13 cellular contexts compared by ENCODE assay signal in the genomic region with DNA sequence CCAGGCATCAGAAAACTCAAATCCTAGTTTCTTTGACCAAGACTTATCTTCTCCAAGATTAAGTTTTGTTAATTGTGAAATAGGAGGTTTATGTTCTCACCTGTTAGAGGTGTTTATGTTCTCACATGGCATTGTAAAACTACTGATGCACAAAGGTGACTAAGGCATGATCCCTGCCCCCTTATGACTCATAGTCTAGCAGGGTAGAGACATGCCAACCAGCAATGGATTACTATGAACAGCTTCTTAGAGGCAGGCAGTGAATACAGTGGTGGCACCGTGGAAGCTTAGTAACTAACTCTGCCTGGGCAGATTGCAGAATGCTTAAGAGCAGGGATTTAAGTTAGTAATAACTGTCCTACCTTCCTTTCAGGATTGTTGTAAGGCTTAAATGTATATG.
"Had no signal": no experiment of that assay in that cellular context is flagged by ENCODE, and none has a peak within 500 bp of the region (broad histone marks: within the 10 kb centered on the region; RNA-seq: fewer than 3 reads in every experiment).

No MANE protein-coding gene starts in this region.

- H3K27me3 ChIP-seq: adrenal gland, ovary, upper lobe of right lung had no signal

- H3K4me3 ChIP-seq: adrenal gland, lung, ovary, upper lobe of right lung had no signal

- H3K36me3 ChIP-seq: adrenal gland, ovary, upper lobe of right lung had no signal

- H3K9me3 ChIP-seq: adrenal gland, ovary, upper lobe of right lung had no signal

- DNase-seq: activated CD4-positive, alpha-beta T cell treated with anti-CD3 and anti-CD28 coated beads, Interleukin-2, amount 50 U/mL, for 48 hours; activated naive CD4-positive, alpha-beta T cell treated with anti-CD3 and anti-CD28 coated beads, Interleukin-2, amount 10 ng/mL, durations not matched to agents 7 days and 5 days; adrenal gland; foreskin melanocyte; naive B cell; ovary; stimulated activated CD4-positive, alpha-beta T cell treated with anti-CD3 and anti-CD28 coated beads, Interleukin-1b, Interleukin-23, amount 100 ng/mL, for 48 hours; stimulated activated naive CD8-positive, alpha-beta T cell treated with anti-CD3 and anti-CD28 coated beads, Interleukin-15, amount 100 ng/mL, for 72 hours; T-cell; T-helper 9 cell; upper lobe of right lung had no signal

- H3K4me1 ChIP-seq: adrenal gland, upper lobe of right lung had no signal

- H3K27ac ChIP-seq: adrenal gland, ovary, upper lobe of right lung had no signal

- FAIRE-seq: colon had no signal
